19 cellular contexts compared by ENCODE assay signal in genomic region chr12:43655586-43655985, GRCh38.
DNase-seq lines count a peak whose midpoint lies in the region; ATAC-seq and TF ChIP-seq lines count a peak whose summit lies in the region.
"Had no signal": no experiment of that assay in that cellular context is flagged by ENCODE, and none has a peak within 500 bp of the region (broad histone marks: within the 10 kb centered on the region; RNA-seq: fewer than 3 reads in every experiment).

No MANE protein-coding gene starts in this region.

- ATAC-seq in foreskin keratinocyte (peak; percentile 78), HG03039 (IDR thresholded peaks at IDR 0.05; ENCODE audit: unreplicated experiment) (no peak)
- ATAC-seq: body of pancreas, heart left ventricle had no signal

- in situ Hi-C loops in brain microvascular endothelial cell (cut with HindIII; ENCODE audit: low pct_ligation_motif_present, low sequenced_read_pairs), result no loop called here

- H3K4me1 ChIP-seq in foreskin keratinocyte, result no peaks in the 10 kb centered on the region
- H3K4me1 ChIP-seq: body of pancreas, heart left ventricle, uterus had no signal

- H3K36me3 ChIP-seq in MG63 (no peaks in the 10 kb centered on the region), brain microvascular endothelial cell (replicated peaks) (no peaks in the 10 kb centered on the region)
- H3K36me3 ChIP-seq: heart left ventricle, uterus had no signal

- TF ChIP-seq CTCF in brain microvascular endothelial cell (IDR thresholded peaks at IDR 0.05; ENCODE audit: low read depth, low read length, missing control alignments), result no peak
- no peak for TF ChIP-seq CTCF in foreskin keratinocyte (conservative IDR thresholded peaks at IDR 0.05)

- no peaks in the 10 kb centered on the region for H3K27me3 ChIP-seq in MG63
- H3K27me3 ChIP-seq in brain microvascular endothelial cell (replicated peaks), result no peaks in the 10 kb centered on the region
- H3K27me3 ChIP-seq in foreskin keratinocyte, result peaks cover 2% of the 10 kb centered on the region
- H3K27me3 ChIP-seq: body of pancreas, heart left ventricle, uterus had no signal

- no peaks in the 10 kb centered on the region for H3K9me3 ChIP-seq in MG63
- H3K9me3 ChIP-seq: body of pancreas, uterus had no signal

- no peak overlapping the region for H3K4me3 ChIP-seq in MG63
- no peak overlapping the region for H3K4me3 ChIP-seq in brain microvascular endothelial cell (ENCODE audit: low read depth, low read length)
- H3K4me3 ChIP-seq: body of pancreas, heart left ventricle, lung, uterus had no signal

- DNase-seq in COLO829 (ENCODE audit: low spot score), result peak; percentile 20
- peak; percentile 56 for DNase-seq in MG63
- peak; percentile 15 for DNase-seq in brain microvascular endothelial cell
- peak in 1 of 2 donors; percentile 37 for DNase-seq in foreskin keratinocyte
- DNase-seq in nucleus accumbens (lab: John Stamatoyannopoulos, UW), result no peak
- no peak for DNase-seq in NCI-H2081 treated with DMSO at 0.1 percent for 48 hours (lab: John Stamatoyannopoulos, UW)
- DNase-seq in pons (ENCODE audit: low spot score), result no peak
- DNase-seq: activated naive CD4-positive, alpha-beta T cell treated with anti-CD3 and anti-CD28 coated beads, Interleukin-2, amount 50 U/mL, for 16 hours; activated T-cell treated with anti-CD3 and anti-CD28 coated beads, Interleukin-2, amount 50 U/mL, for 48 hours; body of pancreas; DMS153; heart left ventricle; immature natural killer cell; Karpas-422; NCI-H1436 treated with DMSO at 0.1 percent for 48 hours; occipital lobe; uterus had no signal

- H3K27ac ChIP-seq in brain microvascular endothelial cell (no peak overlapping the region), foreskin keratinocyte (no peak overlapping the region)
- H3K27ac ChIP-seq: body of pancreas, heart left ventricle, uterus had no signal

Comparison
In these comparisons a context has a peak if more than half of its experiments do, and no peak if none do; other contexts are left out.
1. DNase-seq: peak in COLO829 (single experiment), MG63 (single experiment) and brain microvascular endothelial cell (single experiment); none in nucleus accumbens (0 of 56), NCI-H2081 treated with DMSO at 0.1 percent for 48 hours (single experiment) and pons (single experiment).